In genomic region chr4:36236159-36236558, GRCh38 we compare ENCODE assay signal across 21 cellular contexts. TPM values are rescaled to one million over a fixed set of nuclear protein-coding genes. Genes with fewer than 3 reads are reported as not detected.
DNase-seq lines count a peak whose midpoint lies in the region; ATAC-seq, FAIRE-seq and TF ChIP-seq lines count a peak whose summit lies in the region.
"Had no signal": no experiment of that assay in that cellular context is flagged by ENCODE, and none has a peak within 500 bp of the region (broad histone marks: within the 10 kb centered on the region; RNA-seq: fewer than 3 reads in every experiment).

No MANE protein-coding gene starts in this region.

- FAIRE-seq in HepG2 (lab: Jason Lieb, UNC) (no peak), GM12892 (lab: Jason Lieb, UNC) (peak; percentile 30)
- FAIRE-seq: GM18507, H54 had no signal

- no peaks in the 10 kb centered on the region for H4K20me1 ChIP-seq in HepG2 (ENCODE audit: insufficient read depth, low read length)

- in situ Hi-C loops in HepG2 (cut with HindIII; ENCODE audit: extremely low pct_ligation_motif_present, low pct_unique_long_range_greater_than_20kb) = no loop called here

- POLR2A ChIA-PET in HepG2 (lab: Yijun Ruan, JAX) = no interaction called here

- 17% methylated on average over 2 of the region's 2 CpGs for WGBS in HepG2 (ENCODE audit: low lambda C conversion rate)
- WGBS in right lobe of liver (ENCODE audit: insufficient coverage, low coverage, low lambda C conversion rate, missing lambda C conversion rate) = 95% methylated on average over 1 of the region's 2 CpGs

- H3K4me1 ChIP-seq in HepG2 (ENCODE audit: insufficient read depth, low read length) (no peaks in the 10 kb centered on the region), right lobe of liver (peaks cover 0 to 5% (median 0%) of the 10 kb centered on the region in 4 donors)
- H3K4me1 ChIP-seq: BE2C had no signal

- intact Hi-C loops in HepG2 (cut with micrococcal nuclease; ENCODE audit: unreplicated experiment) (no loop called here), right lobe of liver (cut with DNase I) (no loop called here), dorsolateral prefrontal cortex (cut with DNase I) (no loop called here)

- no peak for TF ChIP-seq RAD21 in HepG2 (CRISPR knock-in tag; IDR thresholded peaks at IDR 0.05)

- no peak for TF ChIP-seq POLR2A in HepG2 (IDR thresholded peaks at IDR 0.05; ENCODE audit: insufficient read depth in 1 of 2, low read depth in 2 of 2, low read length in 2 of 2)
- TF ChIP-seq POLR2A in right lobe of liver (IDR thresholded peaks at IDR 0.05) = no peak
- no peak for TF ChIP-seq POLR2A in GM12892 (IDR thresholded peaks at IDR 0.05; ENCODE audit: low read depth, low read length)

- H3K27ac ChIP-seq in HepG2 (ENCODE audit: extremely low read length, insufficient read depth, low read length) = no peak overlapping the region
- no peak overlapping the region for H3K27ac ChIP-seq in right lobe of liver
- H3K27ac ChIP-seq in dorsolateral prefrontal cortex = peak overlapping the region in 34 of 59 donors; percentile 0 to 99 (median 64)
- H3K27ac ChIP-seq: GM23248, KMS-11 had no signal

- no peaks in the 10 kb centered on the region for H3K79me2 ChIP-seq in HepG2 (ENCODE audit: insufficient read depth, low read length)

- H3K27me3 ChIP-seq in HepG2 (ENCODE audit: control insufficient read depth in 1 of 2, insufficient read depth in 2 of 2, low read length in 2 of 2) (no peaks in the 10 kb centered on the region), right lobe of liver (no peaks in the 10 kb centered on the region), dorsolateral prefrontal cortex (no peaks in the 10 kb centered on the region)
- H3K27me3 ChIP-seq: BE2C had no signal

- no peak overlapping the region for H3K4me2 ChIP-seq in HepG2 (ENCODE audit: low read depth, low read length)
- H3K4me2 ChIP-seq: KMS-11 had no signal

- no peak overlapping the region for H3K9ac ChIP-seq in HepG2 (ENCODE audit: insufficient read depth, low read depth, low read length)
- H3K9ac ChIP-seq: GM23248, KMS-11 had no signal

- H3K9me3 ChIP-seq in HepG2 (ENCODE audit: low read length) = no peaks in the 10 kb centered on the region
- no peaks in the 10 kb centered on the region for H3K9me3 ChIP-seq in right lobe of liver
- H3K9me3 ChIP-seq: BE2C had no signal

- CTCF ChIA-PET in HepG2 (lab: Yijun Ruan, JAX; ENCODE audit: low intra/inter-chr PET ratio, low total read pairs) = no interaction called here

- DNase-seq in HepG2 (ENCODE audit: low spot score) (no peak), right lobe of liver (no peak), GM12892 (ENCODE audit: insufficient read length) (no peak), dorsolateral prefrontal cortex (no peak), COLO829 (ENCODE audit: low spot score) (no peak), NCI-H1694 treated with DMSO at 0.1 percent for 48 hours (lab: John Stamatoyannopoulos, UW) (no peak)
- DNase-seq: BE2C; C1 segment of cervical spinal cord; CD4-positive, CD25-positive, alpha-beta regulatory T cell; DMS153; DMS79; GF-D8; GM23248; HCEC 1CT; HFFc6 had no signal

- no TSS peak for BruUV-seq in HepG2 (replicated peaks; lab: Mats Ljungman, UMichigan)

- no peak for ATAC-seq in HepG2
- no peak for ATAC-seq in right lobe of liver
- ATAC-seq in HG03378 (IDR thresholded peaks at IDR 0.05; ENCODE audit: unreplicated experiment) = no peak

- no peak for TF ChIP-seq CTCF in HepG2 (CRISPR knock-in tag; IDR thresholded peaks at IDR 0.05)
- TF ChIP-seq CTCF in right lobe of liver (IDR thresholded peaks at IDR 0.05) = no peak
- no peak for TF ChIP-seq CTCF in dorsolateral prefrontal cortex (IDR thresholded peaks at IDR 0.05 in 54 of 56, conservative IDR thresholded peaks at IDR 0.05 in 2 of 56; ENCODE audit: low read depth in 1 of 56, partially characterized antibody in 56 of 56)

- H2AFZ ChIP-seq in HepG2 (ENCODE audit: low read length) = no peak overlapping the region
- H2AFZ ChIP-seq: GM23248 had no signal

- H3K36me3 ChIP-seq in HepG2 (replicated peaks in 1 of 2; ENCODE audit: control insufficient read depth in 1 of 2, insufficient read depth in 2 of 2, low read length in 2 of 2) (no peaks in the 10 kb centered on the region), right lobe of liver (no peaks in the 10 kb centered on the region)
- H3K36me3 ChIP-seq: BE2C had no signal

- H3K4me3 ChIP-seq in HepG2 (replicated peaks in 1 of 3; ENCODE audit: insufficient read depth in 1 of 3, low read depth in 2 of 3, low read length in 3 of 3) = no peak overlapping the region
- H3K4me3 ChIP-seq in right lobe of liver = no peak overlapping the region
- no peak overlapping the region for H3K4me3 ChIP-seq in dorsolateral prefrontal cortex
- H3K4me3 ChIP-seq: GM23248 had no signal

- TF ChIP-seq EP300 in HepG2 (IDR thresholded peaks at IDR 0.05; ENCODE audit: low read depth in 2 of 2, low read length in 2 of 2) (no peak), HepG2 (CRISPR knock-in tag; IDR thresholded peaks at IDR 0.05; ENCODE audit: borderline replicate concordance) (no peak)

TF ChIP-seq in HepG2, 621 proteins besides CTCF, POLR2A, EP300 and RAD21:
- TF ChIP-seq NCOA2 (CRISPR knock-in tag; IDR thresholded peaks at IDR 0.05) (no peak), ZMAT5 (CRISPR knock-in tag; IDR thresholded peaks at IDR 0.05; ENCODE audit: borderline replicate concordance, low read depth) (no peak), ATF7 (IDR thresholded peaks at IDR 0.05) (peak; percentile 72), ATF7 (CRISPR knock-in tag; IDR thresholded peaks at IDR 0.05) (no peak)

RNA-seq across cellular contexts. Expression of gene ARAP2, which starts 8.2 kb away (rescaled TPM):
- total RNA-seq in HepG2 (2016; rRNA removed; fragmentation: Illumina TruSeq; extraction: Trizol) = 1.4 and 1.5 TPM in 2 replicates
- 1.5 and 1.8 TPM in 2 replicates for total RNA-seq in HepG2 (2016; cell fraction: cytosol; rRNA removed; fragmentation: Illumina TruSeq; extraction: Trizol; ENCODE audit: low read depth)
- total RNA-seq in HepG2 (2016; cell fraction: insoluble cytoplasmic fraction; rRNA removed; fragmentation: Illumina TruSeq; extraction: Trizol) = 0.95 and 0.97 TPM in 2 replicates
- total RNA-seq in HepG2 (2016; cell fraction: membrane; rRNA removed; fragmentation: Illumina TruSeq; extraction: Trizol) = 1.00 and 1.2 TPM in 2 replicates
- total RNA-seq in HepG2 (2016; cell fraction: nucleus; rRNA removed; fragmentation: Illumina TruSeq; extraction: Trizol) = 4.1 and 5.6 TPM in 2 replicates
- polyA plus RNA-seq in HepG2 (2011; rRNA removed) = 0.16 and 0.37 TPM in 2 replicates
- polyA plus RNA-seq in HepG2 (2011; cell fraction: cytosol; rRNA removed) = 0.09 TPM in 2 replicates
- 0.14 and 0.35 TPM in 2 replicates for polyA plus RNA-seq in HepG2 (2011; cell fraction: nucleus; rRNA removed)
- polyA plus RNA-seq in HepG2 (2012) = 0.13 and 0.16 TPM in 2 replicates
- polyA plus RNA-seq in HepG2 (2016; cell fraction: cytosol; fragmentation: Illumina TruSeq; extraction: Trizol; ENCODE audit: low read depth) = 0.02 and 0.10 TPM in 2 replicates
- 0.32 and 0.37 TPM in 2 replicates for polyA plus RNA-seq in HepG2 (2016; cell fraction: insoluble cytoplasmic fraction; fragmentation: Illumina TruSeq; extraction: Trizol; ENCODE audit: low read depth)
- polyA plus RNA-seq in HepG2 (2016; cell fraction: membrane; fragmentation: Illumina TruSeq; extraction: Trizol; ENCODE audit: low read depth) = 0.03 and 0.15 TPM in 2 replicates
- polyA plus RNA-seq in HepG2 (2016; cell fraction: nucleus; fragmentation: Illumina TruSeq; extraction: Trizol; ENCODE audit: insufficient read depth, low read depth) = 0.53 and 0.87 TPM in 2 replicates
- polyA minus RNA-seq in HepG2 (2011; rRNA and poly(A)+ RNA removed; ENCODE audit: low replicate concordance) = 0.74 and 12.3 TPM in 2 replicates
- 0.49 and 0.70 TPM in 2 replicates for polyA minus RNA-seq in HepG2 (2011; cell fraction: cytosol; rRNA and poly(A)+ RNA removed)
- 3.1 and 4.7 TPM in 2 replicates for polyA minus RNA-seq in HepG2 (2011; cell fraction: nucleus; rRNA and poly(A)+ RNA removed)
- 10 to 100 TPM in 3 of 6 experiments, 1 to 10 TPM in 3; 6.4 to 15.4 (median 10.2) TPM for total RNA-seq in right lobe of liver
- polyA plus RNA-seq in GM12892 (2012; ENCODE audit: missing spikeins) = 12.5 TPM
- total RNA-seq in dorsolateral prefrontal cortex = 100 to 1,000 TPM in 119 of 120 experiments, 10 to 100 TPM in 1; 87.3 to 271 (median 162) TPM
- total RNA-seq: GM23248, HFFc6 had no signal
- polyA plus RNA-seq: GM23248 had no signal

RNA-seq across cellular contexts. Expression of gene DTHD1, which starts 45.3 kb away (rescaled TPM):
- total RNA-seq in HepG2 (2016; rRNA removed; fragmentation: Illumina TruSeq; extraction: Trizol) = not detected in 2 replicates
- not detected in 2 replicates for total RNA-seq in HepG2 (2016; cell fraction: cytosol; rRNA removed; fragmentation: Illumina TruSeq; extraction: Trizol; ENCODE audit: low read depth)
- total RNA-seq in HepG2 (2016; cell fraction: insoluble cytoplasmic fraction; rRNA removed; fragmentation: Illumina TruSeq; extraction: Trizol) = not detected in 2 replicates
- not detected in 2 replicates for total RNA-seq in HepG2 (2016; cell fraction: membrane; rRNA removed; fragmentation: Illumina TruSeq; extraction: Trizol)
- not detected in 2 replicates for total RNA-seq in HepG2 (2016; cell fraction: nucleus; rRNA removed; fragmentation: Illumina TruSeq; extraction: Trizol)
- polyA plus RNA-seq in HepG2 (2011; rRNA removed) = not detected in 2 replicates
- not detected in 2 replicates for polyA plus RNA-seq in HepG2 (2011; cell fraction: cytosol; rRNA removed)
- not detected in 2 replicates for polyA plus RNA-seq in HepG2 (2011; cell fraction: nucleus; rRNA removed)
- polyA plus RNA-seq in HepG2 (2012) = not detected in 2 replicates
- polyA plus RNA-seq in HepG2 (2016; cell fraction: cytosol; fragmentation: Illumina TruSeq; extraction: Trizol; ENCODE audit: low read depth) = not detected in 2 replicates
- not detected in 2 replicates for polyA plus RNA-seq in HepG2 (2016; cell fraction: insoluble cytoplasmic fraction; fragmentation: Illumina TruSeq; extraction: Trizol; ENCODE audit: low read depth)
- not detected in 2 replicates for polyA plus RNA-seq in HepG2 (2016; cell fraction: membrane; fragmentation: Illumina TruSeq; extraction: Trizol; ENCODE audit: low read depth)
- polyA plus RNA-seq in HepG2 (2016; cell fraction: nucleus; fragmentation: Illumina TruSeq; extraction: Trizol; ENCODE audit: insufficient read depth, low read depth) = not detected in 2 replicates
- polyA minus RNA-seq in HepG2 (2011; rRNA and poly(A)+ RNA removed; ENCODE audit: low replicate concordance) = not detected in 2 replicates
- polyA minus RNA-seq in HepG2 (2011; cell fraction: cytosol; rRNA and poly(A)+ RNA removed) = not detected in 2 replicates
- polyA minus RNA-seq in HepG2 (2011; cell fraction: nucleus; rRNA and poly(A)+ RNA removed) = not detected in 2 replicates
- under 1 TPM in 4 of 6 experiments, not detected in 2; 0.07 to 0.12 (median 0.12) TPM for total RNA-seq in right lobe of liver
- polyA plus RNA-seq in GM12892 (2012; ENCODE audit: missing spikeins) = 0.98 TPM
- total RNA-seq in dorsolateral prefrontal cortex = 1 to 10 TPM in 43 of 120 experiments, under 1 TPM in 69, not detected in 8; 0.13 to 4.1 (median 0.81) TPM
- total RNA-seq: A172, Daoy, GM23248, HFFc6 had no signal
- polyA plus RNA-seq: GM23248 had no signal

Comparison
In these comparisons a context has a peak if more than half of its experiments do, and no peak if none do; other contexts are left out.
1. H3K27ac ChIP-seq: peak in dorsolateral prefrontal cortex (34 of 59); none in HepG2 (single experiment) and right lobe of liver (0 of 3).
2. RNA of gene ARAP2, which starts 8.2 kb away (total RNA-seq): 87.3 to 271 TPM in dorsolateral prefrontal cortex; 6.4 to 15.4 TPM in right lobe of liver and 0.95 to 5.6 TPM in HepG2; every median in the first group is over 4 times any median in the second.